In the genomic region with DNA sequence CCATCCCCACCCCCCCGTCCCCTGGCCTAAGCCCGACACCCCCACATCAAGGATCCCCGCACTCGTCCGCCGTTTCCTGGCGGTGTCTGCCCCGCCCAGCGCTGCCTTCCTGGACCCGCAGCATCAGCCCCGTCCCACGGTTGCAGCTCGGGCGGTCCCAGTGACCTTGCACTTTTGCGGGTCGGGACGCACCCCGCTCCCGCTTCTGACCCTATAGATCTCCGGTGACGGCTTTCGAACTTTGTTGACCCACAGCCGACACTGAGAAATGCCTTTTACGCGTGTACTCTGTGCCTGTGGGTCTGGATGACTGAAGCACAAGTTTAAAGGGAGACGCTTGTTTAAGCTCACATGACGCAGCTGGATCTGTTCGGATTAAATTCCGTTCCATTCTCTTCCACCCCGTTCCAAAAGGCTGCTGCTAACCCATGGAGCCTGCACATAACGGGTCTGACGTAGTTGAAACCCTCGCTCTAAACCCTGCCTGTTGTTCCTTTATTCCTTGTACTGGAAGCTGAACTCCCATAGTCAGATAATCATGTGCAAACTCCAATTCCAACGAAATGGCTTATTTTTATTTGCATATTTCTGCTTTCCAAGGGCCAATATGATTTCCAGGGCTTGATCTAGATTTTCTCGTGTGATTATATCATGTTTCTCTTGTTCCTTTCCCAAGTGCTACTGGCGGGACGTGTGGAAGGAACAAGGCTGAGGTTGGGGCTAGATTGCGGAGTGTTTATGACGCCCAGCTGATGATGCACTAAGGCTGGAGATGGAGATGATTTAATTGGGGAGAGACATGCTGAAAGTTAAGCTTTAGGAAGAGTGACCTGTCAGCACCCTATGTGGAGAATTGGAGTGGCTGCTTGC, we compare ENCODE assay signal across 8 cellular contexts. TPM values are rescaled to one million over a fixed set of nuclear protein-coding genes. Genes with fewer than 3 reads are reported as not detected.
DNase-seq lines count a peak whose midpoint lies in the region; ATAC-seq and TF ChIP-seq lines count a peak whose summit lies in the region.

No MANE protein-coding gene starts in this region.

- H3K4me3 ChIP-seq in GM12875 (ENCODE audit: low read depth, low read length): peak overlapping the region; percentile 89

- no peak for TF ChIP-seq CTCF in GM12875 (IDR thresholded peaks at IDR 0.05; ENCODE audit: borderline replicate concordance, insufficient read depth, low read depth, low read length)

- DNase-seq in RPMI7951 (ENCODE audit: low read depth): peak; percentile 52
- DNase-seq in amniotic epithelial cell (ENCODE audit: low read depth): peak; percentile 69
- DNase-seq in left cardiac atrium: no peak
- DNase-seq in posterior vena cava (ENCODE audit: low spot score): peak; percentile 83
- DNase-seq in NOMO-1 treated with DMSO at 0.1 percent for 48 hours (lab: John Stamatoyannopoulos, UW; ENCODE audit: unreplicated experiment): no peak

- ATAC-seq in HG02852 (IDR thresholded peaks at IDR 0.05; ENCODE audit: unreplicated experiment) (peak; percentile 18), left cardiac atrium (peak; percentile 46 to 60), GM21367 (IDR thresholded peaks at IDR 0.05; ENCODE audit: unreplicated experiment) (no peak)

- intact Hi-C loops in left cardiac atrium (cut with DNase I) (no loop called here), posterior vena cava (cut with DNase I) (no loop called here)

RNA-seq across cellular contexts. Expression of a gene that starts 0.8 kb away (rescaled TPM):
- 7.9 and 13.5 TPM in 2 replicates for total RNA-seq in RPMI7951 (2014; rRNA removed; shearing (Covaris generic))
- total RNA-seq in left cardiac atrium (10 to 100 TPM; 31.4 to 35.1 TPM), posterior vena cava (10 to 100 TPM; 31.0 to 37.7 TPM)

RNA-seq across cellular contexts. Expression of a gene that starts 29.6 kb away (rescaled TPM):
- total RNA-seq in RPMI7951 (2014; rRNA removed; shearing (Covaris generic)): 70.4 and 91.8 TPM in 2 replicates
- total RNA-seq in left cardiac atrium (10 to 100 TPM; 27.1 to 29.1 TPM), posterior vena cava (10 to 100 TPM; 16.0 to 17.6 TPM)

RNA-seq across cellular contexts. Expression of a gene that starts 51.5 kb away (rescaled TPM):
- total RNA-seq in RPMI7951 (2014; rRNA removed; shearing (Covaris generic)): 0.24 and 0.49 TPM in 2 replicates
- total RNA-seq in left cardiac atrium: not detected
- total RNA-seq in posterior vena cava: not detected

RNA-seq across cellular contexts. Expression of a gene that starts 54.6 kb away (rescaled TPM):
- 0.72 and 0.78 TPM in 2 replicates for total RNA-seq in RPMI7951 (2014; rRNA removed; shearing (Covaris generic))
- not detected for total RNA-seq in left cardiac atrium
- not detected for total RNA-seq in posterior vena cava

RNA-seq across cellular contexts. Expression of a gene that starts 56.6 kb away (rescaled TPM):
- 9.5 and 11.4 TPM in 2 replicates for total RNA-seq in RPMI7951 (2014; rRNA removed; shearing (Covaris generic))
- total RNA-seq in left cardiac atrium (10 to 100 TPM in 1 of 2 donors, 1 to 10 TPM in 1; 5.8 to 10.1 TPM), posterior vena cava (1 to 10 TPM; 2.5 to 5.4 TPM)

Comparison
In these comparisons a context has a peak if more than half of its experiments do, and no peak if none do; other contexts are left out.
1. DNase-seq: peak in RPMI7951 (single experiment), amniotic epithelial cell (single experiment) and posterior vena cava (single experiment); none in left cardiac atrium (single experiment) and NOMO-1 treated with DMSO at 0.1 percent for 48 hours (single experiment).